ENCODE assay signal across 18 cellular contexts in the genomic region with DNA sequence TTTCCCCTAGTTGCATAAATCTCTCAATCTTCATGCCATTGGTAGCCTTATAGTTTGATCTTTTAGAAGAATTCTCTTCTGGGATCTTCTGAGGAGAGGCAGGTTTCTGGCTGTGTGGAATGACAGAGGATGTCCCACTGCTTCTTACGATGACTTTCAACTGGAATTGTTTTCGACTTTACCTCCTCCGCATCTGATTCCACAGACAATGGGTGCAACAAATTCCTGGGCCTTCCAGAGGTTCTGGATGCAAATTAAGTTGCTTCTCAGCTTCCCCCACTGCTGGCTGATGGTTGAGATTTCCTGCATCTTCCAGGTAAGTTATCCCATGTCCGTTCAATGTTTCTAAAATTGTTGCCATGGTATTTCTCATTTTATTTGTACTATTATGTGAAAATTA.
"Had no signal": no experiment of that assay in that cellular context is flagged by ENCODE, and none has a peak within 500 bp of the region (broad histone marks: within the 10 kb centered on the region; RNA-seq: fewer than 3 reads in every experiment).

No MANE protein-coding gene starts in this region.

- H3K36me3 ChIP-seq: breast epithelium, colonic mucosa, pancreas, right atrium auricular region, tibial nerve, uterus had no signal

- H3K9me3 ChIP-seq: breast epithelium, colonic mucosa, pancreas had no signal

- H3K27me3 ChIP-seq: breast epithelium, colonic mucosa, pancreas, right atrium auricular region, tibial nerve, uterus had no signal

- H3K27ac ChIP-seq: breast epithelium, colonic mucosa, pancreas, psoas muscle, uterus had no signal

- DNase-seq: activated naive CD4-positive, alpha-beta T cell; activated naive CD8-positive, alpha-beta T cell treated with anti-CD3 and anti-CD28 coated beads for 36 hours; activated T-cell treated with anti-CD3 and anti-CD28 coated beads, Interleukin-2, amount 50 U/mL, for 24 hours; colonic mucosa; erythroblast; foreskin fibroblast; left cardiac atrium; pancreas; psoas muscle; stimulated activated CD4-positive, alpha-beta T cell treated with anti-CD3 and anti-CD28 coated beads, Interleukin-12 subunit alpha, Interleukin-12 subunit beta, amount 100 ng/mL, for 4 hours; substantia nigra; T-helper 9 cell; uterus had no signal

- FAIRE-seq: endometrium, islet of Langerhans, pancreas had no signal

- H3K4me3 ChIP-seq: breast epithelium, colonic mucosa, pancreas, psoas muscle, right atrium auricular region, tibial nerve, uterus had no signal

- H3K4me1 ChIP-seq: colonic mucosa, uterus had no signal
